ENCODE assay signal across 2 cellular contexts in the genomic region with DNA sequence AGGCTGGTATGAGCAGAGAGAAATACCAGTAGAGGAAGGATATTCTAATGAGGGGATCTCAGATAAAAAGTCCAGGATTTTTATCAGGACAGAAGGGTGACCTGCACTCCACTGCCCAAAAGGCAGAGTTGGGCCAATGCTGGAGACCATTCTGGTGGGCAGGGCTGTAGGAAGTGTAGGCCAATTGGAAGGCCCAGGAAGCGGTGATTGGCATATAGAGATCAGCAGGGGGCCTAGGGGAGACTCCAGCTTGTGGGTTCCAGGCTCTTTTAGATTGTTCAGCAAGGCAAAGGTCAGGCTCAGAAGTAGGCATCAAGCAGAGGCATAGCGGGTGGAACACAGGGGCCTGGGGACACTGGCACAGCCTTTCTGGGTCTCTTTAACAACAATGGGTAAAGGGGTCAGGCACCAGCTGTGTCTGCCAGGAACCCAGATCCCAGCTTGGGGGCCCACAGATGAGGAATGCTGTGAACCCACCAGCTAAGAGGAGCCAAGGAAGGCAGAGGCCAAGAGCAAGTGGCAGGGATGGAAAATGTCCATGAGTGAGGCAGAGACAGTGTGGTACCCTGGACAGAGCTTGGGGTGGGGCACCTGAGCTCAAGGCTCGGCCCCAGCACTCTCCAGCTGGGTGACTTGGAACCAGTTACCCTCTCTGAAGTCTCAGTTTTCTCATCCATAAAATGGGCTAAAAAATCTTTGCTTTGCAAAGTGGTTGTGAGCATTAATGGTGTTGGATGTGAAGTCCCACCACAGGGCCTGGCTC.
A peak's percentile ranks its signal among the peaks of the same experiment; 100 is the strongest.
TF ChIP-seq lines count a peak whose summit lies in the region.

No MANE protein-coding gene starts in this region.

TF ChIP-seq in Ishikawa, 13 proteins besides CTCF, POLR2A, EP300 and RAD21:
- TF ChIP-seq YY1 (IDR thresholded peaks at IDR 0.05; ENCODE audit: low read depth), result no peak
- TF ChIP-seq, protein P1, sequence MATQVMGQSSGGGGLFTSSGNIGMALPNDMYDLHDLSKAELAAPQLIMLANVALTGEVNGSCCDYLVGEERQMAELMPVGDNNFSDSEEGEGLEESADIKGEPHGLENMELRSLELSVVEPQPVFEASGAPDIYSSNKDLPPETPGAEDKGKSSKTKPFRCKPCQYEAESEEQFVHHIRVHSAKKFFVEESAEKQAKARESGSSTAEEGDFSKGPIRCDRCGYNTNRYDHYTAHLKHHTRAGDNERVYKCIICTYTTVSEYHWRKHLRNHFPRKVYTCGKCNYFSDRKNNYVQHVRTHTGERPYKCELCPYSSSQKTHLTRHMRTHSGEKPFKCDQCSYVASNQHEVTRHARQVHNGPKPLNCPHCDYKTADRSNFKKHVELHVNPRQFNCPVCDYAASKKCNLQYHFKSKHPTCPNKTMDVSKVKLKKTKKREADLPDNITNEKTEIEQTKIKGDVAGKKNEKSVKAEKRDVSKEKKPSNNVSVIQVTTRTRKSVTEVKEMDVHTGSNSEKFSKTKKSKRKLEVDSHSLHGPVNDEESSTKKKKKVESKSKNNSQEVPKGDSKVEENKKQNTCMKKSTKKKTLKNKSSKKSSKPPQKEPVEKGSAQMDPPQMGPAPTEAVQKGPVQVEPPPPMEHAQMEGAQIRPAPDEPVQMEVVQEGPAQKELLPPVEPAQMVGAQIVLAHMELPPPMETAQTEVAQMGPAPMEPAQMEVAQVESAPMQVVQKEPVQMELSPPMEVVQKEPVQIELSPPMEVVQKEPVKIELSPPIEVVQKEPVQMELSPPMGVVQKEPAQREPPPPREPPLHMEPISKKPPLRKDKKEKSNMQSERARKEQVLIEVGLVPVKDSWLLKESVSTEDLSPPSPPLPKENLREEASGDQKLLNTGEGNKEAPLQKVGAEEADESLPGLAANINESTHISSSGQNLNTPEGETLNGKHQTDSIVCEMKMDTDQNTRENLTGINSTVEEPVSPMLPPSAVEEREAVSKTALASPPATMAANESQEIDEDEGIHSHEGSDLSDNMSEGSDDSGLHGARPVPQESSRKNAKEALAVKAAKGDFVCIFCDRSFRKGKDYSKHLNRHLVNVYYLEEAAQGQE (IDR thresholded peaks at IDR 0.05; ENCODE audit: low read depth), result peak; percentile 74
- TF ChIP-seq NFIC (IDR thresholded peaks at IDR 0.05), result no peak
- no peak for TF ChIP-seq CEBPB (IDR thresholded peaks at IDR 0.05)
- TF ChIP-seq TEAD4 (IDR thresholded peaks at IDR 0.05), result no peak
- TF ChIP-seq, protein P2, sequence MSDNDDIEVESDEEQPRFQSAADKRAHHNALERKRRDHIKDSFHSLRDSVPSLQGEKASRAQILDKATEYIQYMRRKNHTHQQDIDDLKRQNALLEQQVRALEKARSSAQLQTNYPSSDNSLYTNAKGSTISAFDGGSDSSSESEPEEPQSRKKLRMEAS (IDR thresholded peaks at IDR 0.05), result no peak
- TF ChIP-seq TCF12 (IDR thresholded peaks at IDR 0.05; ENCODE audit: low read depth), result no peak
- TF ChIP-seq EGR1 (IDR thresholded peaks at IDR 0.05), result no peak
- TF ChIP-seq, protein P3, sequence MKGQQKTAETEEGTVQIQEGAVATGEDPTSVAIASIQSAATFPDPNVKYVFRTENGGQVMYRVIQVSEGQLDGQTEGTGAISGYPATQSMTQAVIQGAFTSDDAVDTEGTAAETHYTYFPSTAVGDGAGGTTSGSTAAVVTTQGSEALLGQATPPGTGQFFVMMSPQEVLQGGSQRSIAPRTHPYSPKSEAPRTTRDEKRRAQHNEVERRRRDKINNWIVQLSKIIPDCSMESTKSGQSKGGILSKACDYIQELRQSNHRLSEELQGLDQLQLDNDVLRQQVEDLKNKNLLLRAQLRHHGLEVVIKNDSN (IDR thresholded peaks at IDR 0.05), result no peak

TF ChIP-seq in H1, 55 proteins besides CTCF, POLR2A, EP300 and RAD21:
- TF ChIP-seq CBX8 (IDR thresholded peaks at IDR 0.05; ENCODE audit: borderline replicate concordance, low read depth, low read length) (no peak), CHD1 (IDR thresholded peaks at IDR 0.05; ENCODE audit: low read depth, low read length) (no peak), CTBP2 (IDR thresholded peaks at IDR 0.05; ENCODE audit: borderline replicate concordance, insufficient read depth, insufficient read length, low read length) (no peak), KDM1A (IDR thresholded peaks at IDR 0.05; ENCODE audit: borderline replicate concordance, low read length) (peak; percentile 85)
